In the genomic region with DNA sequence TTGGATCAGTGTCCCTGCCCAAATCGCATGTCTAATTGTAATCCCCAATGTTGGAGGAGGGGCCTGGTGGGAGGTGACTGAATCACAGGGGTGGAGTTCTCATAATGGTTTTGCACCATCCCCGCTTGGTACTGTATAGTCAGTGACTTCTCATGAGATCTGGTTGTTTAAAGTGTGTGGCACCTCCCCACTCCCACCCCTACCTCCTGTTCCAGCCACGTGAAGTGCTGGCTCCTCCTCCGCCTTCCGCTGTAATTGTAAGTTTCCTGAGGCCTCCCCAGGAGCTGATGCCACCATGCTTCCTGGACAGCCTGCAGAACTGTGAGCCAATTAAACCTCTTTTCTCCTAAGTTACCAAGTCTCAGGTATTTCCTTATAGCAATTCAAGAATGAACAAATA, we compare ENCODE assay signal across 18 cellular contexts.
DNase-seq lines count a peak whose midpoint lies in the region; ATAC-seq and TF ChIP-seq lines count a peak whose summit lies in the region.
"Had no signal": no experiment of that assay in that cellular context is flagged by ENCODE, and none has a peak within 500 bp of the region (broad histone marks: within the 10 kb centered on the region; RNA-seq: fewer than 3 reads in every experiment).

No MANE protein-coding gene starts in this region.

- CTCF ChIA-PET in IMR-90 (lab: Yijun Ruan, JAX), result no interaction called here
- CTCF ChIA-PET in activated CD4-positive, alpha-beta memory T cell treated with anti-CD3 and anti-CD28 coated beads, Interleukin-2, amount 10 ng/mL, durations not matched to agents 7 days and 5 days (lab: Charles Lee), result no interaction called here

- TF ChIP-seq RAD21 in IMR-90 (IDR thresholded peaks at IDR 0.05; ENCODE audit: low read length), result no peak

- no peaks in the 10 kb centered on the region for H3K9me3 ChIP-seq in IMR-90 (ENCODE audit: control insufficient read depth, insufficient read depth, low read length)
- H3K9me3 ChIP-seq: BE2C, Peyer's patch had no signal

- H4K91ac ChIP-seq in IMR-90 (ENCODE audit: insufficient read depth, low read depth, low read length), result no peak overlapping the region

- BruUV-seq in IMR-90 (replicated peaks; lab: Mats Ljungman, UMichigan), result no TSS peak

- H3K27ac ChIP-seq in IMR-90 (ENCODE audit: insufficient read depth, low read length), result no peak overlapping the region
- H3K27ac ChIP-seq: Peyer's patch had no signal

- no peak overlapping the region for H3K9ac ChIP-seq in IMR-90 (ENCODE audit: low read depth, low read length)

- H3K14ac ChIP-seq in IMR-90 (replicated peaks; ENCODE audit: low read depth, low read length), result no peak overlapping the region

- WGBS in IMR-90 (ENCODE audit: extremely low coverage in 2 of 2, insufficient read length in 1 of 2), 2 experiments, result no CpG with 5 or more reads among the region's 5 CpGs

- intact Hi-C loops in IMR-90 (cut with micrococcal nuclease), result no loop called here

- H3K4ac ChIP-seq in IMR-90 (ENCODE audit: low read depth, low read length), result no peak overlapping the region

- H2BK15ac ChIP-seq in IMR-90 (ENCODE audit: low read depth, low read length), result no peak overlapping the region

- H3K56ac ChIP-seq in IMR-90 (ENCODE audit: extremely low read depth, insufficient read depth, low read length), result no peak overlapping the region

- no peak overlapping the region for H3K4me3 ChIP-seq in IMR-90 (ENCODE audit: insufficient read depth, low read depth, low read length)
- H3K4me3 ChIP-seq: Peyer's patch had no signal

- POLR2A ChIA-PET in IMR-90 (lab: Charles Lee; ENCODE audit: unreplicated experiment), result no interaction called here
- POLR2A ChIA-PET in activated CD4-positive, alpha-beta memory T cell treated with anti-CD3 and anti-CD28 coated beads, Interleukin-2, amount 10 ng/mL, durations not matched to agents 7 days and 5 days (lab: Charles Lee), result no interaction called here

- H2AK5ac ChIP-seq in IMR-90 (ENCODE audit: low read depth, low read length), result no peak overlapping the region

- no peak for ATAC-seq in IMR-90 (ENCODE audit: low read depth)
- ATAC-seq: HCT116 had no signal

- H3K4me1 Mint-ChIP-seq in chondrocyte (ENCODE audit: low read depth) (peaks cover 64% of the 10 kb centered on the region), nephron progenitor cell (no peaks in the 10 kb centered on the region)
- no peaks in the 10 kb centered on the region for H3K4me1 Mint-ChIP-seq in activated CD4-positive, alpha-beta memory T cell treated with anti-CD3 and anti-CD28 coated beads, Interleukin-2, amount 10 ng/mL, durations not matched to agents 7 days and 5 days

- H4K20me1 ChIP-seq in IMR-90 (ENCODE audit: insufficient read depth, low read length), result peaks cover 15% of the 10 kb centered on the region

- H3K79me1 ChIP-seq in IMR-90 (ENCODE audit: low read depth in 1 of 2, low read length in 2 of 2), result peaks cover 29 to 43% of the 10 kb centered on the region in 2 experiments

- H3K9me3 Mint-ChIP-seq in chondrocyte (ENCODE audit: low read depth), result no peaks in the 10 kb centered on the region
- peaks cover 6% of the 10 kb centered on the region for H3K9me3 Mint-ChIP-seq in nephron progenitor cell
- H3K9me3 Mint-ChIP-seq in activated CD4-positive, alpha-beta memory T cell treated with anti-CD3 and anti-CD28 coated beads, Interleukin-2, amount 10 ng/mL, durations not matched to agents 7 days and 5 days, result no peaks in the 10 kb centered on the region

- no peak overlapping the region for H3K18ac ChIP-seq in IMR-90 (ENCODE audit: low read depth, low read length)

- TF ChIP-seq CTCF in IMR-90 (conservative IDR thresholded peaks at IDR 0.05; ENCODE audit: low read depth, low read length) (no peak), chondrocyte (IDR thresholded peaks at IDR 0.05) (no peak), nephron progenitor cell (IDR thresholded peaks at IDR 0.05) (no peak)

- H3K27ac Mint-ChIP-seq in chondrocyte (ENCODE audit: unreplicated experiment), result peak overlapping the region; percentile 50
- H3K27ac Mint-ChIP-seq in nephron progenitor cell, result peak overlapping the region; percentile 86
- H3K27ac Mint-ChIP-seq in activated CD4-positive, alpha-beta memory T cell treated with anti-CD3 and anti-CD28 coated beads, Interleukin-2, amount 10 ng/mL, durations not matched to agents 7 days and 5 days, result no peak overlapping the region

- H2BK5ac ChIP-seq in IMR-90 (ENCODE audit: low read depth, low read length, poor library complexity, severe bottlenecking), result no peak overlapping the region

- peak overlapping the region; percentile 23 for H2AFZ ChIP-seq in IMR-90 (replicated peaks; ENCODE audit: low read length, poor library complexity)

- H3K9me1 ChIP-seq in IMR-90 (ENCODE audit: insufficient read depth, low read length), result peaks cover 2% of the 10 kb centered on the region; the same call in 1 of the 2 replicates

- dilution Hi-C loops in IMR-90 (cut with HindIII; ENCODE audit: low sequenced_read_pairs, unreplicated experiment), result no loop called here

- H3K4me2 ChIP-seq in IMR-90 (ENCODE audit: low read depth, low read length), result no peak overlapping the region

- H2BK20ac ChIP-seq in IMR-90 (ENCODE audit: low read depth, low read length), result no peak overlapping the region

- in situ Hi-C loops in IMR-90 (cut with MboI; ENCODE audit: low sequenced_read_pairs), result no loop called here

- H3K27me3 Mint-ChIP-seq in chondrocyte (ENCODE audit: low read depth) (no peaks in the 10 kb centered on the region), nephron progenitor cell (ENCODE audit: low read depth, poor library complexity) (peaks cover 3% of the 10 kb centered on the region)
- no peaks in the 10 kb centered on the region for H3K27me3 Mint-ChIP-seq in activated CD4-positive, alpha-beta memory T cell treated with anti-CD3 and anti-CD28 coated beads, Interleukin-2, amount 10 ng/mL, durations not matched to agents 7 days and 5 days

- H4K8ac ChIP-seq in IMR-90 (ENCODE audit: low read depth in 2 of 2, low read length in 2 of 2), result no peak overlapping the region

- no peak overlapping the region for H2AK9ac ChIP-seq in IMR-90 (replicated peaks; ENCODE audit: low read depth, low read length, poor library complexity)

- peaks cover 31% of the 10 kb centered on the region for H3K36me3 ChIP-seq in IMR-90 (ENCODE audit: control insufficient read depth, insufficient read depth, low read length)
- H3K36me3 ChIP-seq: Peyer's patch had no signal

- H2BK120ac ChIP-seq in IMR-90 (ENCODE audit: low read depth, low read length), result no peak overlapping the region

- no peak for TF ChIP-seq POLR2A in IMR-90 (IDR thresholded peaks at IDR 0.05; ENCODE audit: low read depth, low read length)

- no peak overlapping the region for H4K5ac ChIP-seq in IMR-90 (ENCODE audit: low read depth, low read length)

- H3K36me3 Mint-ChIP-seq in chondrocyte (ENCODE audit: low read depth), result peaks cover 29% of the 10 kb centered on the region
- H3K36me3 Mint-ChIP-seq in nephron progenitor cell (ENCODE audit: low read depth), result peaks cover 58% of the 10 kb centered on the region
- no peaks in the 10 kb centered on the region for H3K36me3 Mint-ChIP-seq in activated CD4-positive, alpha-beta memory T cell treated with anti-CD3 and anti-CD28 coated beads, Interleukin-2, amount 10 ng/mL, durations not matched to agents 7 days and 5 days (ENCODE audit: low read depth)

- no peaks in the 10 kb centered on the region for H3K27me3 ChIP-seq in IMR-90 (ENCODE audit: control insufficient read depth, insufficient read depth, low read length)
- H3K27me3 ChIP-seq: BE2C, Peyer's patch had no signal

- no peak overlapping the region for H3K23ac ChIP-seq in IMR-90 (ENCODE audit: low read depth, low read length)

- H3K4me3 Mint-ChIP-seq in chondrocyte (ENCODE audit: unreplicated experiment), result no peak overlapping the region
- no peak overlapping the region for H3K4me3 Mint-ChIP-seq in nephron progenitor cell
- H3K4me3 Mint-ChIP-seq in activated CD4-positive, alpha-beta memory T cell treated with anti-CD3 and anti-CD28 coated beads, Interleukin-2, amount 10 ng/mL, durations not matched to agents 7 days and 5 days, result no peak overlapping the region

- DNase-seq in ELF-1 (ENCODE audit: low read depth, low spot score) (peak; percentile 19), IMR-90 (no peak), chondrocyte (ENCODE audit: low spot score) (no peak), nephron progenitor cell (no peak), NCI-H82 treated with DMSO at 0.1 percent for 48 hours (lab: John Stamatoyannopoulos, UW; ENCODE audit: unreplicated experiment) (no peak), kidney tubule cell (ENCODE audit: low spot score) (no peak), UCSD-AML1 (lab: John Stamatoyannopoulos, UW; ENCODE audit: unreplicated experiment) (no peak)
- DNase-seq in activated CD4-positive, alpha-beta memory T cell treated with anti-CD3 and anti-CD28 coated beads, Interleukin-2, amount 10 ng/mL, durations not matched to agents 7 days and 5 days, result no peak
- DNase-seq: BE2C, DMS79 treated with DMSO at 0.1 percent for 48 hours, GOT3, NCI-H1105, NCI-H2029 treated with DMSO at 0.1 percent for 48 hours, NCI-H226, NCI-H510A treated with DMSO at 0.1 percent for 48 hours, NCI-H774, Peyer's patch had no signal

- peaks cover 5% of the 10 kb centered on the region for H3K4me1 ChIP-seq in IMR-90 (ENCODE audit: control insufficient read depth, insufficient read depth, low read length)
- H3K4me1 ChIP-seq: BE2C, Peyer's patch had no signal

TF ChIP-seq in IMR-90, 13 proteins besides CTCF, POLR2A, EP300 and RAD21:
- TF ChIP-seq, protein P1, sequence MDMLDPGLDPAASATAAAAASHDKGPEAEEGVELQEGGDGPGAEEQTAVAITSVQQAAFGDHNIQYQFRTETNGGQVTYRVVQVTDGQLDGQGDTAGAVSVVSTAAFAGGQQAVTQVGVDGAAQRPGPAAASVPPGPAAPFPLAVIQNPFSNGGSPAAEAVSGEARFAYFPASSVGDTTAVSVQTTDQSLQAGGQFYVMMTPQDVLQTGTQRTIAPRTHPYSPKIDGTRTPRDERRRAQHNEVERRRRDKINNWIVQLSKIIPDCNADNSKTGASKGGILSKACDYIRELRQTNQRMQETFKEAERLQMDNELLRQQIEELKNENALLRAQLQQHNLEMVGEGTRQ (IDR thresholded peaks at IDR 0.05; ENCODE audit: low read depth, low read length), result no peak
- TF ChIP-seq BHLHE40 (IDR thresholded peaks at IDR 0.05; ENCODE audit: low read depth, low read length), result no peak
